Comparison of ENCODE assay signal across 1 cellular context in the genomic region with DNA sequence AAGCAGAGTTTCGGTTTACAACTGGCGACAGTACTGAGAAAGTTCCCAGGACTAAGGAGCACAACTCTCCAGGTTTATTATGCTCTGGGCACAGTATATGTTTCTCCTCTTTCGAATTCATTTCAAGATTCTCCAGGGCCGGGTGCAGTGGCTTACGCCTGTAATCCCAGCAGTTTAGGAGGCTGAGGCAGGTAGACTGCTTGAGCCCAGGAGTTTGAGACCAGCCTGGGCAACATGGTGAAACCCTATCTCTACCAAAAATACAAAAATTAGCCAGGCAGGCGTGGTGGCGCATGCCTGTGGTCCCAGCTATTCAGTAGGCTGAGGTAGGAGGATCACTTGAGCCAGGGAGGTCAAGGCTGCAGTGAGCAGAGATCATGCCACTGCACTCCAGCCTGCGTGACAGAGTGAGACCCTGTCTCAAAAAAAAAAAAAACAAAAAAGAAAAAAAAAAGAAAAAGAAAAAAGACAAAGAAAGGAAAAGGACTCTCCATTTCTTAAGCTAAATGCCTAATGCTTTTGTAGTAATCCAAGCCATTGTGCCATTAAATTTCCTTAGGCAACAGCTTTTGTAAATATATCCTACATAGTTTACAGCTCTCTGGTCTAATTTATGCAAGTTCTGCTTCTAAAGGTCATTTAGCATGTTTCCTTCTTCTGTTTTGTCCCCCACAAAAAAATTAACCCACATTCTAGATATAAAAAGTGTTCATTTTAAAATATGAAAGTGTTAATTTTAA.
TF ChIP-seq lines count a peak whose summit lies in the region.

No MANE protein-coding gene starts in this region.

TF ChIP-seq in HepG2, 621 proteins besides CTCF, POLR2A, EP300 and RAD21 (continued from another document):
- TF ChIP-seq, protein P1, sequence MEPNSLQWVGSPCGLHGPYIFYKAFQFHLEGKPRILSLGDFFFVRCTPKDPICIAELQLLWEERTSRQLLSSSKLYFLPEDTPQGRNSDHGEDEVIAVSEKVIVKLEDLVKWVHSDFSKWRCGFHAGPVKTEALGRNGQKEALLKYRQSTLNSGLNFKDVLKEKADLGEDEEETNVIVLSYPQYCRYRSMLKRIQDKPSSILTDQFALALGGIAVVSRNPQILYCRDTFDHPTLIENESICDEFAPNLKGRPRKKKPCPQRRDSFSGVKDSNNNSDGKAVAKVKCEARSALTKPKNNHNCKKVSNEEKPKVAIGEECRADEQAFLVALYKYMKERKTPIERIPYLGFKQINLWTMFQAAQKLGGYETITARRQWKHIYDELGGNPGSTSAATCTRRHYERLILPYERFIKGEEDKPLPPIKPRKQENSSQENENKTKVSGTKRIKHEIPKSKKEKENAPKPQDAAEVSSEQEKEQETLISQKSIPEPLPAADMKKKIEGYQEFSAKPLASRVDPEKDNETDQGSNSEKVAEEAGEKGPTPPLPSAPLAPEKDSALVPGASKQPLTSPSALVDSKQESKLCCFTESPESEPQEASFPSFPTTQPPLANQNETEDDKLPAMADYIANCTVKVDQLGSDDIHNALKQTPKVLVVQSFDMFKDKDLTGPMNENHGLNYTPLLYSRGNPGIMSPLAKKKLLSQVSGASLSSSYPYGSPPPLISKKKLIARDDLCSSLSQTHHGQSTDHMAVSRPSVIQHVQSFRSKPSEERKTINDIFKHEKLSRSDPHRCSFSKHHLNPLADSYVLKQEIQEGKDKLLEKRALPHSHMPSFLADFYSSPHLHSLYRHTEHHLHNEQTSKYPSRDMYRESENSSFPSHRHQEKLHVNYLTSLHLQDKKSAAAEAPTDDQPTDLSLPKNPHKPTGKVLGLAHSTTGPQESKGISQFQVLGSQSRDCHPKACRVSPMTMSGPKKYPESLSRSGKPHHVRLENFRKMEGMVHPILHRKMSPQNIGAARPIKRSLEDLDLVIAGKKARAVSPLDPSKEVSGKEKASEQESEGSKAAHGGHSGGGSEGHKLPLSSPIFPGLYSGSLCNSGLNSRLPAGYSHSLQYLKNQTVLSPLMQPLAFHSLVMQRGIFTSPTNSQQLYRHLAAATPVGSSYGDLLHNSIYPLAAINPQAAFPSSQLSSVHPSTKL (CRISPR knock-in tag; IDR thresholded peaks at IDR 0.05), result peak; percentile 53
- TF ChIP-seq ZNF883 (CRISPR knock-in tag; IDR thresholded peaks at IDR 0.05; ENCODE audit: not compliant biosample characterization), result no peak
- TF ChIP-seq, protein P2, sequence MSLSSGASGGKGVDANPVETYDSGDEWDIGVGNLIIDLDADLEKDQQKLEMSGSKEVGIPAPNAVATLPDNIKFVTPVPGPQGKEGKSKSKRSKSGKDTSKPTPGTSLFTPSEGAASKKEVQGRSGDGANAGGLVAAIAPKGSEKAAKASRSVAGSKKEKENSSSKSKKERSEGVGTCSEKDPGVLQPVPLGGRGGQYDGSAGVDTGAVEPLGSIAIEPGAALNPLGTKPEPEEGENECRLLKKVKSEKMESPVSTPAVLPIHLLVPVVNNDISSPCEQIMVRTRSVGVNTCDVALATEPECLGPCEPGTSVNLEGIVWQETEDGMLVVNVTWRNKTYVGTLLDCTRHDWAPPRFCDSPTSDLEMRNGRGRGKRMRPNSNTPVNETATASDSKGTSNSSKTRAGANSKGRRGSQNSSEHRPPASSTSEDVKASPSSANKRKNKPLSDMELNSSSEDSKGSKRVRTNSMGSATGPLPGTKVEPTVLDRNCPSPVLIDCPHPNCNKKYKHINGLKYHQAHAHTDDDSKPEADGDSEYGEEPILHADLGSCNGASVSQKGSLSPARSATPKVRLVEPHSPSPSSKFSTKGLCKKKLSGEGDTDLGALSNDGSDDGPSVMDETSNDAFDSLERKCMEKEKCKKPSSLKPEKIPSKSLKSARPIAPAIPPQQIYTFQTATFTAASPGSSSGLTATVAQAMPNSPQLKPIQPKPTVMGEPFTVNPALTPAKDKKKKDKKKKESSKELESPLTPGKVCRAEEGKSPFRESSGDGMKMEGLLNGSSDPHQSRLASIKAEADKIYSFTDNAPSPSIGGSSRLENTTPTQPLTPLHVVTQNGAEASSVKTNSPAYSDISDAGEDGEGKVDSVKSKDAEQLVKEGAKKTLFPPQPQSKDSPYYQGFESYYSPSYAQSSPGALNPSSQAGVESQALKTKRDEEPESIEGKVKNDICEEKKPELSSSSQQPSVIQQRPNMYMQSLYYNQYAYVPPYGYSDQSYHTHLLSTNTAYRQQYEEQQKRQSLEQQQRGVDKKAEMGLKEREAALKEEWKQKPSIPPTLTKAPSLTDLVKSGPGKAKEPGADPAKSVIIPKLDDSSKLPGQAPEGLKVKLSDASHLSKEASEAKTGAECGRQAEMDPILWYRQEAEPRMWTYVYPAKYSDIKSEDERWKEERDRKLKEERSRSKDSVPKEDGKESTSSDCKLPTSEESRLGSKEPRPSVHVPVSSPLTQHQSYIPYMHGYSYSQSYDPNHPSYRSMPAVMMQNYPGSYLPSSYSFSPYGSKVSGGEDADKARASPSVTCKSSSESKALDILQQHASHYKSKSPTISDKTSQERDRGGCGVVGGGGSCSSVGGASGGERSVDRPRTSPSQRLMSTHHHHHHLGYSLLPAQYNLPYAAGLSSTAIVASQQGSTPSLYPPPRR (CRISPR knock-in tag; IDR thresholded peaks at IDR 0.05; ENCODE audit: borderline replicate concordance), result no peak
- TF ChIP-seq, protein P3, sequence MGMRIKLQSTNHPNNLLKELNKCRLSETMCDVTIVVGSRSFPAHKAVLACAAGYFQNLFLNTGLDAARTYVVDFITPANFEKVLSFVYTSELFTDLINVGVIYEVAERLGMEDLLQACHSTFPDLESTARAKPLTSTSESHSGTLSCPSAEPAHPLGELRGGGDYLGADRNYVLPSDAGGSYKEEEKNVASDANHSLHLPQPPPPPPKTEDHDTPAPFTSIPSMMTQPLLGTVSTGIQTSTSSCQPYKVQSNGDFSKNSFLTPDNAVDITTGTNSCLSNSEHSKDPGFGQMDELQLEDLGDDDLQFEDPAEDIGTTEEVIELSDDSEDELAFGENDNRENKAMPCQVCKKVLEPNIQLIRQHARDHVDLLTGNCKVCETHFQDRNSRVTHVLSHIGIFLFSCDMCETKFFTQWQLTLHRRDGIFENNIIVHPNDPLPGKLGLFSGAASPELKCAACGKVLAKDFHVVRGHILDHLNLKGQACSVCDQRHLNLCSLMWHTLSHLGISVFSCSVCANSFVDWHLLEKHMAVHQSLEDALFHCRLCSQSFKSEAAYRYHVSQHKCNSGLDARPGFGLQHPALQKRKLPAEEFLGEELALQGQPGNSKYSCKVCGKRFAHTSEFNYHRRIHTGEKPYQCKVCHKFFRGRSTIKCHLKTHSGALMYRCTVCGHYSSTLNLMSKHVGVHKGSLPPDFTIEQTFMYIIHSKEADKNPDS (CRISPR knock-in tag; IDR thresholded peaks at IDR 0.05), result no peak
- no peak for TF ChIP-seq ZSCAN30 (CRISPR knock-in tag; IDR thresholded peaks at IDR 0.05)
- TF ChIP-seq SMAD1 (CRISPR knock-in tag; IDR thresholded peaks at IDR 0.05; ENCODE audit: borderline replicate concordance, low read depth), result no peak
- TF ChIP-seq, protein P4, sequence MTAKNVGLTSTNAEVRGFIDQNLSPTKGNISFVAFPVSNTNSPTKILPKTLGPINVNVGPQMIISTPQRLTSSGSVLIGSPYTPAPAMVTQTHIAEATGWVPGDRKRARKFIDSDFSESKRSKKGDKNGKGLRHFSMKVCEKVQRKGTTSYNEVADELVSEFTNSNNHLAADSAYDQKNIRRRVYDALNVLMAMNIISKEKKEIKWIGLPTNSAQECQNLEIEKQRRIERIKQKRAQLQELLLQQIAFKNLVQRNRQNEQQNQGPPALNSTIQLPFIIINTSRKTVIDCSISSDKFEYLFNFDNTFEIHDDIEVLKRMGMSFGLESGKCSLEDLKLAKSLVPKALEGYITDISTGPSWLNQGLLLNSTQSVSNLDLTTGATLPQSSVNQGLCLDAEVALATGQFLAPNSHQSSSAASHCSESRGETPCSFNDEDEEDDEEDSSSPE (CRISPR knock-in tag; IDR thresholded peaks at IDR 0.05), result no peak
- TF ChIP-seq, protein P5, sequence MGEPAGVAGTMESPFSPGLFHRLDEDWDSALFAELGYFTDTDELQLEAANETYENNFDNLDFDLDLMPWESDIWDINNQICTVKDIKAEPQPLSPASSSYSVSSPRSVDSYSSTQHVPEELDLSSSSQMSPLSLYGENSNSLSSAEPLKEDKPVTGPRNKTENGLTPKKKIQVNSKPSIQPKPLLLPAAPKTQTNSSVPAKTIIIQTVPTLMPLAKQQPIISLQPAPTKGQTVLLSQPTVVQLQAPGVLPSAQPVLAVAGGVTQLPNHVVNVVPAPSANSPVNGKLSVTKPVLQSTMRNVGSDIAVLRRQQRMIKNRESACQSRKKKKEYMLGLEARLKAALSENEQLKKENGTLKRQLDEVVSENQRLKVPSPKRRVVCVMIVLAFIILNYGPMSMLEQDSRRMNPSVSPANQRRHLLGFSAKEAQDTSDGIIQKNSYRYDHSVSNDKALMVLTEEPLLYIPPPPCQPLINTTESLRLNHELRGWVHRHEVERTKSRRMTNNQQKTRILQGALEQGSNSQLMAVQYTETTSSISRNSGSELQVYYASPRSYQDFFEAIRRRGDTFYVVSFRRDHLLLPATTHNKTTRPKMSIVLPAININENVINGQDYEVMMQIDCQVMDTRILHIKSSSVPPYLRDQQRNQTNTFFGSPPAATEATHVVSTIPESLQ (CRISPR knock-in tag; conservative IDR thresholded peaks at IDR 0.05), result no peak
- TF ChIP-seq ZSCAN21 (CRISPR knock-in tag; IDR thresholded peaks at IDR 0.05; ENCODE audit: borderline replicate concordance), result no peak
- TF ChIP-seq HMG20B (CRISPR knock-in tag; conservative IDR thresholded peaks at IDR 0.05), result no peak
- TF ChIP-seq CCAR2 (optimal IDR thresholded peaks at IDR 0.05; ENCODE audit: low read depth, low read length), result no peak
- TF ChIP-seq ZNF326 (CRISPR knock-in tag; IDR thresholded peaks at IDR 0.05; ENCODE audit: borderline replicate concordance), result no peak
- TF ChIP-seq CEBPB (IDR thresholded peaks at IDR 0.05; ENCODE audit: borderline replicate concordance, low read depth, low read length), result no peak
- TF ChIP-seq ZNF180 (CRISPR knock-in tag; IDR thresholded peaks at IDR 0.05; ENCODE audit: borderline replicate concordance, low read depth), result no peak
- no peak for TF ChIP-seq LCORL (IDR thresholded peaks at IDR 0.05)
- peak; percentile 35; the same call in 1 of the 2 replicates for TF ChIP-seq LCORL (CRISPR knock-in tag; IDR thresholded peaks at IDR 0.05)
- TF ChIP-seq ZFP82 (CRISPR knock-in tag; IDR thresholded peaks at IDR 0.05; ENCODE audit: borderline replicate concordance), result no peak
- no peak for TF ChIP-seq NFYC (CRISPR knock-in tag; IDR thresholded peaks at IDR 0.05)
- TF ChIP-seq ZKSCAN8 (CRISPR knock-in tag; IDR thresholded peaks at IDR 0.05; ENCODE audit: borderline replicate concordance), result no peak
- TF ChIP-seq ZSCAN29 (CRISPR knock-in tag; conservative IDR thresholded peaks at IDR 0.05), result no peak
- TF ChIP-seq ARHGAP35 (CRISPR knock-in tag; IDR thresholded peaks at IDR 0.05; ENCODE audit: borderline replicate concordance), result no peak
